In the genomic region with DNA sequence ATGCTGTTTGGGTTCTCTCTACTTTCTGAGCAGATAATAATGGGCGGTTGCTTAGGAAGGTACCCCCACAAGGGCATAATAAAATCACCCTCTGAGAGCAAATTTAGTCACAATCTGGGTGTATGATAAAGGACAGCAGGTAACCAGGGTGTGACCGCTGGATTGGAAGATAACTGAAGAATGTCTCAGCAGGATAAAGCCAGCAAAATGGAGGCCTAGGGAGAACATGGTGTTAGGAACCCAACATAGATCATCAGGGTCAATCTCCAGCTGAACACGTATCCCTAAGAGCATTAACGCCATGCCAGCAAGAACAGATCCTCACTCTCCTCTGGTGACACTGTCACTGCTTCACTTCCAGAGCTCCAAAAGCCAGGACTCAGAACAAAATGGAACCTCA, we compare ENCODE assay signal across 19 cellular contexts.
DNase-seq lines count a peak whose midpoint lies in the region; ATAC-seq and TF ChIP-seq lines count a peak whose summit lies in the region.
"Had no signal": no experiment of that assay in that cellular context is flagged by ENCODE, and none has a peak within 500 bp of the region (broad histone marks: within the 10 kb centered on the region; RNA-seq: fewer than 3 reads in every experiment).

No MANE protein-coding gene starts in this region.

- H3K4me1 Mint-ChIP-seq in H9 (no peaks in the 10 kb centered on the region), endodermal cell (peaks cover 25% of the 10 kb centered on the region), neural progenitor cell (peaks cover 10% of the 10 kb centered on the region), chondrocyte (ENCODE audit: low read depth) (peaks cover 13% of the 10 kb centered on the region)
- peaks cover 14% of the 10 kb centered on the region for H3K4me1 Mint-ChIP-seq in activated T-helper 17 cell treated with anti-CD3 and anti-CD28 coated beads, Interleukin-2, amount 50 U/mL, for 72 hours
- H3K4me1 Mint-ChIP-seq: B cell, GM23338 had no signal

- H3K4me2 ChIP-seq in H9 (ENCODE audit: insufficient read depth, insufficient read length, low read length), result no peak overlapping the region
- no peak overlapping the region for H3K4me2 ChIP-seq in neural progenitor cell
- H3K4me2 ChIP-seq: BLaER1, GM23338 had no signal

- no peak for ATAC-seq in activated naive CD4-positive, alpha-beta T cell treated with anti-CD3 and anti-CD28 coated beads, Interleukin-2, amount 50 U/mL, for 72 hours
- no peak for ATAC-seq in GM18505 (IDR thresholded peaks at IDR 0.05; ENCODE audit: unreplicated experiment)
- no peak for ATAC-seq in activated T-helper 17 cell treated with anti-CD3 and anti-CD28 coated beads, Interleukin-2, amount 50 U/mL, for 72 hours (replicated peaks)
- ATAC-seq: CD8-positive, alpha-beta T cell; GM23338 had no signal

- no peak overlapping the region for H2BK5ac ChIP-seq in H9 (ENCODE audit: insufficient read length, low read length)

- no peak overlapping the region for H2BK20ac ChIP-seq in H9 (ENCODE audit: low read depth, low read length, poor library complexity, severe bottlenecking)

- H3T11ph ChIP-seq in H9 (ENCODE audit: low read length), result no peak overlapping the region

- no peak overlapping the region for H3K23ac ChIP-seq in H9 (ENCODE audit: insufficient read length, low read depth, low read length)

- H2AFZ ChIP-seq in H9 (ENCODE audit: low read length), result no peak overlapping the region
- no peak overlapping the region for H2AFZ ChIP-seq in neural progenitor cell (replicated peaks)
- H2AFZ ChIP-seq: GM23338 had no signal

- H3K27ac ChIP-seq in H9 (ENCODE audit: insufficient read length, low read depth, low read length) (no peak overlapping the region), endodermal cell (ENCODE audit: low read depth, low read length) (no peak overlapping the region), neural progenitor cell (no peak overlapping the region)
- H3K27ac ChIP-seq: 22Rv1, BLaER1, C4-2B had no signal

- H3F3A ChIP-seq in neural progenitor cell (ENCODE audit: low read depth), result no peaks in the 10 kb centered on the region

- H4K91ac ChIP-seq in H9 (ENCODE audit: insufficient read length, low read depth, low read length), result no peak overlapping the region

- no peak overlapping the region for H3K4ac ChIP-seq in H9 (ENCODE audit: low read depth, low read length)

- no peak overlapping the region for H3K4me3 ChIP-seq in endodermal cell (ENCODE audit: low read length)
- H3K4me3 ChIP-seq in neural progenitor cell, result no peak overlapping the region
- H3K4me3 ChIP-seq: BLaER1, GM23338, HAP-1 had no signal

- H3K56ac ChIP-seq in H9 (ENCODE audit: insufficient read length, low read depth, low read length), result no peak overlapping the region

- no peak overlapping the region for H2BK12ac ChIP-seq in H9 (ENCODE audit: insufficient read length, low read depth, low read length)

- peaks cover 12 to 37% (median 28%) of the 10 kb centered on the region in 3 experiments; a peak in 6 of 7 replicates for H3K36me3 Mint-ChIP-seq in H9 (ENCODE audit: insufficient read depth in 1 of 3, low read depth in 3 of 3)
- peaks cover 45% of the 10 kb centered on the region for H3K36me3 Mint-ChIP-seq in endodermal cell (ENCODE audit: low read depth)
- peaks cover 32% of the 10 kb centered on the region for H3K36me3 Mint-ChIP-seq in neural progenitor cell
- peaks cover 5 to 14% of the 10 kb centered on the region in 2 donors for H3K36me3 Mint-ChIP-seq in activated naive CD4-positive, alpha-beta T cell treated with anti-CD3 and anti-CD28 coated beads, Interleukin-2, amount 50 U/mL, for 72 hours
- peaks cover 53% of the 10 kb centered on the region for H3K36me3 Mint-ChIP-seq in activated T-helper 17 cell treated with anti-CD3 and anti-CD28 coated beads, Interleukin-2, amount 50 U/mL, for 72 hours (ENCODE audit: low read depth)
- H3K36me3 Mint-ChIP-seq in chondrocyte (ENCODE audit: low read depth), result peaks cover 24% of the 10 kb centered on the region

- H3K9ac ChIP-seq in H9 (ENCODE audit: extremely low read depth, insufficient read length, low read length), result no peak overlapping the region
- no peak overlapping the region for H3K9ac ChIP-seq in endodermal cell (ENCODE audit: extremely low read depth, low read length, poor library complexity, severe bottlenecking)
- no peak overlapping the region for H3K9ac ChIP-seq in neural progenitor cell
- H3K9ac ChIP-seq: BLaER1 had no signal

- H3K23me2 ChIP-seq in H9 (ENCODE audit: insufficient read length, low read depth, low read length, poor library complexity, severe bottlenecking), result no peaks in the 10 kb centered on the region

- no peak for DNase-seq in H9
- peak; percentile 24 for DNase-seq in NCI-H146 treated with DMSO at 0.1 percent for 48 hours (lab: John Stamatoyannopoulos, UW; ENCODE audit: unreplicated experiment)
- DNase-seq in endodermal cell, result no peak
- no peak for DNase-seq in neural progenitor cell (ENCODE audit: low spot score)
- no peak for DNase-seq in activated naive CD4-positive, alpha-beta T cell treated with anti-CD3 and anti-CD28 coated beads, Interleukin-2, amount 50 U/mL, for 72 hours (ENCODE audit: low spot score in 2 of 2)
- no peak for DNase-seq in chondrocyte (ENCODE audit: low spot score)
- DNase-seq: Caco-2; CD4-positive, CD25-positive, alpha-beta regulatory T cell; CD8-positive, alpha-beta T cell; DMS153; DND-41 had no signal

- peak overlapping the region in 2 of 3 experiments; percentile 54 to 72; a peak in 2 of 7 replicates for H3K27ac Mint-ChIP-seq in H9
- peak overlapping the region; percentile 93 for H3K27ac Mint-ChIP-seq in endodermal cell
- H3K27ac Mint-ChIP-seq in neural progenitor cell, result peak overlapping the region; percentile 12
- no peak overlapping the region for H3K27ac Mint-ChIP-seq in activated naive CD4-positive, alpha-beta T cell treated with anti-CD3 and anti-CD28 coated beads, Interleukin-2, amount 50 U/mL, for 72 hours
- H3K27ac Mint-ChIP-seq in activated T-helper 17 cell treated with anti-CD3 and anti-CD28 coated beads, Interleukin-2, amount 50 U/mL, for 72 hours, result no peak overlapping the region
- H3K27ac Mint-ChIP-seq in chondrocyte (ENCODE audit: unreplicated experiment), result no peak overlapping the region
- H3K27ac Mint-ChIP-seq: B cell; CD4-positive, CD25-positive, alpha-beta regulatory T cell; CD8-positive, alpha-beta T cell; GM23338 had no signal

- no peaks in the 10 kb centered on the region for H3K9me3 ChIP-seq in H9 (ENCODE audit: control insufficient read depth, low read depth, low read length)
- H3K9me3 ChIP-seq in endodermal cell (ENCODE audit: control insufficient read depth, low read length), result no peaks in the 10 kb centered on the region
- H3K9me3 ChIP-seq in neural progenitor cell (ENCODE audit: low read depth), result no peaks in the 10 kb centered on the region
- H3K9me3 ChIP-seq: BLaER1, Caco-2, HAP-1 had no signal

- TF ChIP-seq CTCF in H9 (conservative IDR thresholded peaks at IDR 0.05) (no peak), endodermal cell (conservative IDR thresholded peaks at IDR 0.05) (no peak), neural progenitor cell (IDR thresholded peaks at IDR 0.05) (no peak), chondrocyte (IDR thresholded peaks at IDR 0.05) (no peak)

- H3K18ac ChIP-seq in H9 (ENCODE audit: insufficient read length, low read depth, low read length), result no peak overlapping the region

- H3K4me1 ChIP-seq in H9 (ENCODE audit: insufficient read depth, low read length), result no peaks in the 10 kb centered on the region
- no peaks in the 10 kb centered on the region for H3K4me1 ChIP-seq in endodermal cell (ENCODE audit: control insufficient read depth, insufficient read depth, low read length)
- H3K4me1 ChIP-seq in neural progenitor cell, result no peaks in the 10 kb centered on the region
- H3K4me1 ChIP-seq: BLaER1, Caco-2, HAP-1 had no signal

- no CpG with 5 or more reads among the region's 4 CpGs for WGBS in H9 (ENCODE audit: extremely low coverage, insufficient read length, low lambda C conversion rate)
- WGBS in endodermal cell (ENCODE audit: insufficient coverage in 1 of 2, insufficient read length in 1 of 2), 2 experiments, result 45 to 88% methylated on average over 4 of the region's 4 CpGs

- no peaks in the 10 kb centered on the region for H3K27me3 Mint-ChIP-seq in H9 (ENCODE audit: low read depth)
- H3K27me3 Mint-ChIP-seq in endodermal cell (ENCODE audit: insufficient read depth), result no peaks in the 10 kb centered on the region
- no peaks in the 10 kb centered on the region for H3K27me3 Mint-ChIP-seq in neural progenitor cell (ENCODE audit: insufficient read depth, low read depth)
- no peaks in the 10 kb centered on the region for H3K27me3 Mint-ChIP-seq in activated T-helper 17 cell treated with anti-CD3 and anti-CD28 coated beads, Interleukin-2, amount 50 U/mL, for 72 hours
- H3K27me3 Mint-ChIP-seq in chondrocyte (ENCODE audit: low read depth), result no peaks in the 10 kb centered on the region
- H3K27me3 Mint-ChIP-seq: B cell; CD4-positive, CD25-positive, alpha-beta regulatory T cell had no signal

- H3K36me3 ChIP-seq in endodermal cell (ENCODE audit: control insufficient read depth, insufficient read depth, low read length), result peaks cover 68% of the 10 kb centered on the region
- H3K36me3 ChIP-seq in neural progenitor cell, result peaks cover 16% of the 10 kb centered on the region

- H4K5ac ChIP-seq in H9 (ENCODE audit: insufficient read length, low read depth, low read length), result no peak overlapping the region

- no peak overlapping the region for H2BK120ac ChIP-seq in H9 (ENCODE audit: low read depth, low read length, poor library complexity, severe bottlenecking)

- H3K14ac ChIP-seq in H9 (ENCODE audit: insufficient read depth, low read length), result no peak overlapping the region

- no peak overlapping the region for H2BK15ac ChIP-seq in H9 (ENCODE audit: low read depth, low read length)

- H2AK5ac ChIP-seq in H9 (ENCODE audit: insufficient read length, low read length), result no peak overlapping the region

- H3K79me2 ChIP-seq in H9 (ENCODE audit: insufficient read depth, low read length), result no peaks in the 10 kb centered on the region
- no peaks in the 10 kb centered on the region for H3K79me2 ChIP-seq in neural progenitor cell (ENCODE audit: low read depth)

- H4K8ac ChIP-seq in H9 (replicated peaks; ENCODE audit: insufficient read length, low read depth, low read length), result no peak overlapping the region

- H3K27me3 ChIP-seq in H9 (ENCODE audit: insufficient read depth, low read length) (no peaks in the 10 kb centered on the region), endodermal cell (ENCODE audit: control insufficient read depth, insufficient read depth, low read length, poor library complexity, severe bottlenecking) (no peaks in the 10 kb centered on the region), neural progenitor cell (no peaks in the 10 kb centered on the region)
- H3K27me3 ChIP-seq: BLaER1 had no signal

- H3K4me3 Mint-ChIP-seq in H9 (no peak overlapping the region), endodermal cell (no peak overlapping the region), neural progenitor cell (no peak overlapping the region), chondrocyte (ENCODE audit: unreplicated experiment) (no peak overlapping the region)
- no peak overlapping the region for H3K4me3 Mint-ChIP-seq in activated T-helper 17 cell treated with anti-CD3 and anti-CD28 coated beads, Interleukin-2, amount 50 U/mL, for 72 hours
- H3K4me3 Mint-ChIP-seq: B cell; CD4-positive, CD25-positive, alpha-beta regulatory T cell; CD8-positive, alpha-beta T cell; GM23338 had no signal

- no peaks in the 10 kb centered on the region for H4K20me1 ChIP-seq in H9 (ENCODE audit: control insufficient read depth, insufficient read depth, insufficient read length)
- peaks cover 4% of the 10 kb centered on the region for H4K20me1 ChIP-seq in neural progenitor cell (ENCODE audit: low read depth)
- H4K20me1 ChIP-seq: BLaER1 had no signal

- H3K9me3 Mint-ChIP-seq in H9 (no peaks in the 10 kb centered on the region), endodermal cell (no peaks in the 10 kb centered on the region), neural progenitor cell (no peaks in the 10 kb centered on the region), chondrocyte (ENCODE audit: low read depth) (no peaks in the 10 kb centered on the region)
- H3K9me3 Mint-ChIP-seq in activated naive CD4-positive, alpha-beta T cell treated with anti-CD3 and anti-CD28 coated beads, Interleukin-2, amount 50 U/mL, for 72 hours, result no peaks in the 10 kb centered on the region
- no peaks in the 10 kb centered on the region for H3K9me3 Mint-ChIP-seq in activated T-helper 17 cell treated with anti-CD3 and anti-CD28 coated beads, Interleukin-2, amount 50 U/mL, for 72 hours
- H3K9me3 Mint-ChIP-seq: CD4-positive, CD25-positive, alpha-beta regulatory T cell; CD8-positive, alpha-beta T cell; GM23338 had no signal

- TF ChIP-seq POLR2A in GM18505 (IDR thresholded peaks at IDR 0.05; ENCODE audit: borderline replicate concordance, extremely low read depth, insufficient read depth, insufficient read length), result no peak

- H3K79me1 ChIP-seq in H9 (ENCODE audit: insufficient read depth, low read depth, low read length, poor library complexity, severe bottlenecking), result no peaks in the 10 kb centered on the region

Comparison
In these comparisons a context has a peak if more than half of its experiments do, and no peak if none do; other contexts are left out.
1. H3K27ac Mint-ChIP-seq: peak in H9 (2 of 3), endodermal cell (single experiment) and neural progenitor cell (single experiment); none in activated naive CD4-positive, alpha-beta T cell treated with anti-CD3 and anti-CD28 coated beads, Interleukin-2, amount 50 U/mL, for 72 hours (0 of 2), activated T-helper 17 cell treated with anti-CD3 and anti-CD28 coated beads, Interleukin-2, amount 50 U/mL, for 72 hours (single experiment) and chondrocyte (single experiment).